In the genomic region with DNA sequence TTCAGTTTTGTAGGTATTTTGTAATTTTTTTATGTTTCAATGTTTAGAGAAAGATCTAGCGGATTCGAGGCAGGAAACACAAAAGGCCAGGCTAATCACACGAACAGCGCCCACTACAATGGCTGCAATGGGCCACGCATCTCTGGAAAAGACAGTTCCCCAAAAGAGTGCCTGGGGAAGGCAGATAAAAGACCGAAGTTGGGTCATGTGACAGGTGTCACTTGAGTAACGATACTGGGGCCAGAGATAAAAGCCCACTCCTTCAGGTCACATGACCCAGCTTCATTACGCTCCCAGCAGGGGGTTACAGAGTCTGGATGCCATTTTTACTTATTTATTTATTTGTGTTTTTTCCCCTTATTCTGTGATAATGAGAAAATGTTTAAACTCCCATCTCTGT, we compare ENCODE assay signal across 14 cellular contexts.
DNase-seq lines count a peak whose midpoint lies in the region; ATAC-seq and TF ChIP-seq lines count a peak whose summit lies in the region.
"Had no signal": no experiment of that assay in that cellular context is flagged by ENCODE, and none has a peak within 500 bp of the region (broad histone marks: within the 10 kb centered on the region; RNA-seq: fewer than 3 reads in every experiment).

No MANE protein-coding gene starts in this region.

- no peaks in the 10 kb centered on the region for H3K9me3 ChIP-seq in colonic mucosa

- H3K4me1 Mint-ChIP-seq in T-helper 1 cell treated with Interleukin-12 subunit alpha and Interleukin-12 subunit beta and Interleukin-4 antibody, amounts not matched to agents 30 μg/mL and 1 μg/mL, for 36 hours (ENCODE audit: low read depth): peaks cover 4% of the 10 kb centered on the region
- H3K4me1 Mint-ChIP-seq in GM23338 (peaks cover 34% of the 10 kb centered on the region), activated B cell treated with CpG ODN at 0.5 μM for 24 hours (peaks cover 26% of the 10 kb centered on the region), natural killer cell (no peaks in the 10 kb centered on the region)

- H3K36me3 Mint-ChIP-seq in T-helper 1 cell treated with Interleukin-12 subunit alpha and Interleukin-12 subunit beta and Interleukin-4 antibody, amounts not matched to agents 30 μg/mL and 1 μg/mL, for 36 hours (ENCODE audit: low read depth): no peaks in the 10 kb centered on the region
- no peaks in the 10 kb centered on the region for H3K36me3 Mint-ChIP-seq in GM23338 (ENCODE audit: low read depth)
- no peaks in the 10 kb centered on the region for H3K36me3 Mint-ChIP-seq in activated B cell treated with CpG ODN at 0.5 μM for 24 hours (ENCODE audit: low read depth)
- H3K36me3 Mint-ChIP-seq in natural killer cell: no peaks in the 10 kb centered on the region

- H3K27me3 ChIP-seq in GM23338 (ENCODE audit: insufficient read depth) (no peaks in the 10 kb centered on the region), colonic mucosa (no peaks in the 10 kb centered on the region)

- H3K27ac ChIP-seq in GM23338 (ENCODE audit: low read depth) (no peak overlapping the region), colonic mucosa (no peak overlapping the region)

- H3K4me1 ChIP-seq in GM23338 (ENCODE audit: insufficient read depth): peaks cover 33% of the 10 kb centered on the region
- no peaks in the 10 kb centered on the region for H3K4me1 ChIP-seq in colonic mucosa

- peaks cover 41% of the 10 kb centered on the region for H3K27me3 Mint-ChIP-seq in T-helper 1 cell treated with Interleukin-12 subunit alpha and Interleukin-12 subunit beta and Interleukin-4 antibody, amounts not matched to agents 30 μg/mL and 1 μg/mL, for 36 hours (ENCODE audit: low read depth)
- H3K27me3 Mint-ChIP-seq in GM23338 (ENCODE audit: insufficient read depth, low read depth, poor library complexity) (peaks cover 3% of the 10 kb centered on the region), activated B cell treated with CpG ODN at 0.5 μM for 24 hours (peaks cover 20% of the 10 kb centered on the region), natural killer cell (ENCODE audit: low read depth in 2 of 2) (peaks cover 19 to 20% of the 10 kb centered on the region in 2 donors)

- H3K4me3 ChIP-seq in GM23338 (no peak overlapping the region), colonic mucosa (no peak overlapping the region)

- H2AFZ ChIP-seq in GM23338: no peak overlapping the region

- TF ChIP-seq CTCF in GM23338 (conservative IDR thresholded peaks at IDR 0.05; ENCODE audit: low read depth in 2 of 2) (no peak), activated B cell treated with CpG ODN at 0.5 μM for 24 hours (IDR thresholded peaks at IDR 0.05) (no peak), natural killer cell (IDR thresholded peaks at IDR 0.05) (no peak), colonic mucosa (IDR thresholded peaks at IDR 0.05) (no peak)

- ATAC-seq in GM23338 (peak; percentile 28; the same call in 2 of the 3 replicates), activated B cell treated with CpG ODN at 0.5 μM for 24 hours (ENCODE audit: low read depth) (no peak), natural killer cell (peak in 2 of 3 donors; percentile 30 to 39)
- ATAC-seq: effector memory CD8-positive, alpha-beta T cell had no signal

- DNase-seq in T-helper 1 cell: no peak
- DNase-seq in GM23338 (ENCODE audit: low spot score): peak; percentile 67
- DNase-seq in activated B cell treated with CpG ODN at 0.5 μM for 24 hours: no peak
- no peak for DNase-seq in natural killer cell
- no peak for DNase-seq in foreskin melanocyte
- DNase-seq in DMS 273 (lab: John Stamatoyannopoulos, UW; ENCODE audit: unreplicated experiment): no peak
- no peak for DNase-seq in colonic mucosa
- DNase-seq: activated CD8-positive, alpha-beta memory T cell treated with anti-CD3 and anti-CD28 coated beads, Interleukin-2, amount 50 U/mL, for 4 hours; central memory CD4-positive, alpha-beta T cell; effector memory CD8-positive, alpha-beta T cell; GOT3; SIG-M5 had no signal

- peak overlapping the region; percentile 37 for H3K4me3 Mint-ChIP-seq in T-helper 1 cell treated with Interleukin-12 subunit alpha and Interleukin-12 subunit beta and Interleukin-4 antibody, amounts not matched to agents 30 μg/mL and 1 μg/mL, for 36 hours
- no peak overlapping the region for H3K4me3 Mint-ChIP-seq in GM23338
- peak overlapping the region; percentile 65 for H3K4me3 Mint-ChIP-seq in activated B cell treated with CpG ODN at 0.5 μM for 24 hours
- H3K4me3 Mint-ChIP-seq in natural killer cell: peak overlapping the region; percentile 60
- H3K4me3 Mint-ChIP-seq: effector memory CD8-positive, alpha-beta T cell; nephron had no signal

- no peaks in the 10 kb centered on the region for H3K9me3 Mint-ChIP-seq in T-helper 1 cell treated with Interleukin-12 subunit alpha and Interleukin-12 subunit beta and Interleukin-4 antibody, amounts not matched to agents 30 μg/mL and 1 μg/mL, for 36 hours
- no peaks in the 10 kb centered on the region for H3K9me3 Mint-ChIP-seq in GM23338
- H3K9me3 Mint-ChIP-seq in activated B cell treated with CpG ODN at 0.5 μM for 24 hours: no peaks in the 10 kb centered on the region
- H3K9me3 Mint-ChIP-seq in natural killer cell: no peaks in the 10 kb centered on the region
- H3K9me3 Mint-ChIP-seq: effector memory CD8-positive, alpha-beta T cell; nephron had no signal

- H3F3A ChIP-seq in GM23338 (replicated peaks; ENCODE audit: low read depth): no peaks in the 10 kb centered on the region

- CTCF ChIA-PET in activated B cell treated with CpG ODN at 0.5 μM for 24 hours (lab: Charles Lee): no interaction called here

- H3K79me2 ChIP-seq in GM23338 (replicated peaks; ENCODE audit: insufficient read depth): no peaks in the 10 kb centered on the region

- H3K9ac ChIP-seq in colonic mucosa (ENCODE audit: low read depth in 2 of 2, low read length in 2 of 2): no peak overlapping the region

- H3K36me3 ChIP-seq in GM23338 (ENCODE audit: insufficient read depth) (no peaks in the 10 kb centered on the region), colonic mucosa (no peaks in the 10 kb centered on the region)

- H3K9me2 ChIP-seq in GM23338 (ENCODE audit: insufficient read depth): peaks cover 6% of the 10 kb centered on the region; the same call in 1 of the 2 replicates

- no peak overlapping the region for H3K4me2 ChIP-seq in GM23338

- intact Hi-C loops in activated B cell treated with CpG ODN at 0.5 μM for 24 hours (cut with micrococcal nuclease): no loop called here
- intact Hi-C loops in natural killer cell (cut with micrococcal nuclease): no loop called here
- intact Hi-C loops in colonic mucosa (cut with DNase I): no loop called here

- H4K20me1 ChIP-seq in GM23338 (replicated peaks; ENCODE audit: insufficient read depth): no peaks in the 10 kb centered on the region

- POLR2A ChIA-PET in activated B cell treated with CpG ODN at 0.5 μM for 24 hours (lab: Charles Lee): no interaction called here

- no peak overlapping the region for H3K27ac Mint-ChIP-seq in T-helper 1 cell treated with Interleukin-12 subunit alpha and Interleukin-12 subunit beta and Interleukin-4 antibody, amounts not matched to agents 30 μg/mL and 1 μg/mL, for 36 hours
- H3K27ac Mint-ChIP-seq in GM23338 (no peak overlapping the region), activated B cell treated with CpG ODN at 0.5 μM for 24 hours (no peak overlapping the region), natural killer cell (no peak overlapping the region)
- H3K27ac Mint-ChIP-seq: effector memory CD8-positive, alpha-beta T cell; nephron had no signal

TF ChIP-seq in GM23338, 12 proteins besides CTCF, POLR2A, EP300 and RAD21:
- TF ChIP-seq ZNF114 (CRISPR knock-in tag; IDR thresholded peaks at IDR 0.05) (no peak), EZH2phosphoT487 (IDR thresholded peaks at IDR 0.05; ENCODE audit: unreplicated experiment) (no peak), ZNF331 (CRISPR knock-in tag; IDR thresholded peaks at IDR 0.05; ENCODE audit: low read depth) (no peak), NANOG (IDR thresholded peaks at IDR 0.05; ENCODE audit: borderline replicate concordance) (no peak)
- TF ChIP-seq, protein P1, sequence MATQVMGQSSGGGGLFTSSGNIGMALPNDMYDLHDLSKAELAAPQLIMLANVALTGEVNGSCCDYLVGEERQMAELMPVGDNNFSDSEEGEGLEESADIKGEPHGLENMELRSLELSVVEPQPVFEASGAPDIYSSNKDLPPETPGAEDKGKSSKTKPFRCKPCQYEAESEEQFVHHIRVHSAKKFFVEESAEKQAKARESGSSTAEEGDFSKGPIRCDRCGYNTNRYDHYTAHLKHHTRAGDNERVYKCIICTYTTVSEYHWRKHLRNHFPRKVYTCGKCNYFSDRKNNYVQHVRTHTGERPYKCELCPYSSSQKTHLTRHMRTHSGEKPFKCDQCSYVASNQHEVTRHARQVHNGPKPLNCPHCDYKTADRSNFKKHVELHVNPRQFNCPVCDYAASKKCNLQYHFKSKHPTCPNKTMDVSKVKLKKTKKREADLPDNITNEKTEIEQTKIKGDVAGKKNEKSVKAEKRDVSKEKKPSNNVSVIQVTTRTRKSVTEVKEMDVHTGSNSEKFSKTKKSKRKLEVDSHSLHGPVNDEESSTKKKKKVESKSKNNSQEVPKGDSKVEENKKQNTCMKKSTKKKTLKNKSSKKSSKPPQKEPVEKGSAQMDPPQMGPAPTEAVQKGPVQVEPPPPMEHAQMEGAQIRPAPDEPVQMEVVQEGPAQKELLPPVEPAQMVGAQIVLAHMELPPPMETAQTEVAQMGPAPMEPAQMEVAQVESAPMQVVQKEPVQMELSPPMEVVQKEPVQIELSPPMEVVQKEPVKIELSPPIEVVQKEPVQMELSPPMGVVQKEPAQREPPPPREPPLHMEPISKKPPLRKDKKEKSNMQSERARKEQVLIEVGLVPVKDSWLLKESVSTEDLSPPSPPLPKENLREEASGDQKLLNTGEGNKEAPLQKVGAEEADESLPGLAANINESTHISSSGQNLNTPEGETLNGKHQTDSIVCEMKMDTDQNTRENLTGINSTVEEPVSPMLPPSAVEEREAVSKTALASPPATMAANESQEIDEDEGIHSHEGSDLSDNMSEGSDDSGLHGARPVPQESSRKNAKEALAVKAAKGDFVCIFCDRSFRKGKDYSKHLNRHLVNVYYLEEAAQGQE (IDR thresholded peaks at IDR 0.05; ENCODE audit: unreplicated experiment): no peak
